23 cellular contexts compared by ENCODE assay signal in genomic region chr5:22649076-22649475, GRCh38.
A peak's percentile ranks its signal among the peaks of the same experiment; 100 is the strongest.
DNase-seq lines count a peak whose midpoint lies in the region; ATAC-seq, FAIRE-seq and TF ChIP-seq lines count a peak whose summit lies in the region.
"Had no signal": no experiment of that assay in that cellular context is flagged by ENCODE, and none has a peak within 500 bp of the region (broad histone marks: within the 10 kb centered on the region; RNA-seq: fewer than 3 reads in every experiment).

No MANE protein-coding gene starts in this region.

- no peak for FAIRE-seq in small intestine (lab: Jason Lieb, UNC)
- FAIRE-seq: astrocyte, H1 had no signal

- no peak overlapping the region for H3K4me3 ChIP-seq in LNCaP clone FGC (ENCODE audit: low read depth, low read length)
- no peak overlapping the region for H3K4me3 ChIP-seq in small intestine (ENCODE audit: low read depth in 1 of 2, low read length in 2 of 2)
- H3K4me3 ChIP-seq in ovary, result no peak overlapping the region
- no peak overlapping the region for H3K4me3 ChIP-seq in upper lobe of right lung
- H3K4me3 ChIP-seq: lung, SK-N-MC had no signal

- no peaks in the 10 kb centered on the region for H3K4me1 ChIP-seq in small intestine (ENCODE audit: control insufficient read depth in 2 of 2, insufficient read depth in 1 of 2, low read depth in 1 of 2, low read length in 1 of 2)
- H3K4me1 ChIP-seq in ovary (ENCODE audit: insufficient read depth), result no peaks in the 10 kb centered on the region
- H3K4me1 ChIP-seq in upper lobe of right lung, result no peaks in the 10 kb centered on the region

- H3K27me3 ChIP-seq in small intestine (ENCODE audit: control insufficient read depth in 2 of 2, insufficient read depth in 2 of 2, low read length in 2 of 2) (no peaks in the 10 kb centered on the region), ovary (no peaks in the 10 kb centered on the region), upper lobe of right lung (no peaks in the 10 kb centered on the region)

- TF ChIP-seq EP300 in ovary (IDR thresholded peaks at IDR 0.05), result no peak

- ATAC-seq in upper lobe of right lung, result no peak
- ATAC-seq: sciatic nerve had no signal

- H3K9me3 ChIP-seq in small intestine (ENCODE audit: control insufficient read depth, low read depth), result no peaks in the 10 kb centered on the region
- no peaks in the 10 kb centered on the region for H3K9me3 ChIP-seq in ovary
- no peaks in the 10 kb centered on the region for H3K9me3 ChIP-seq in upper lobe of right lung

- no peak for TF ChIP-seq POLR2A in ovary (IDR thresholded peaks at IDR 0.05)

- 13 to 48% (median 21%) methylated on average over 1 of the region's 1 CpG for WGBS in small intestine, 3 donors
- 44 to 65% (median 54%) methylated on average over 1 of the region's 1 CpG for WGBS in ovary, 3 donors

- DNase-seq in LNCaP clone FGC (ENCODE audit: low read depth) (peak; percentile 73), NCI-H69 (lab: John Stamatoyannopoulos, UW) (peak; percentile 93), epithelial cell of prostate (ENCODE audit: low read depth, low spot score) (peak; percentile 40), small intestine (peak; percentile 83), ovary (no peak), HUDEP-2 (lab: John Stamatoyannopoulos, UW; ENCODE audit: unreplicated experiment in 76 of 76) (no peak), upper lobe of right lung (no peak)
- DNase-seq: activated CD8-positive, alpha-beta memory T cell treated with anti-CD3 and anti-CD28 coated beads for 24 hours; activated naive CD4-positive, alpha-beta T cell treated with anti-CD3 and anti-CD28 coated beads, Interleukin-2, amount 50 U/mL, for 16 hours; activated T-cell treated with anti-CD3 and anti-CD28 coated beads, Interleukin-2, amount 50 U/mL, for 48 hours; IMR-90; MM.1S; NCI-H1930; NCI-H774; OCI-M1; stimulated activated naive CD4-positive, alpha-beta T cell; T-helper 9 cell; trophoblast cell had no signal

- intact Hi-C loops in ovary (cut with DNase I), result no loop called here
- intact Hi-C loops in upper lobe of right lung (cut with DNase I), result no loop called here

- H3K36me3 ChIP-seq in small intestine (ENCODE audit: control insufficient read depth in 2 of 2, insufficient read depth in 2 of 2, low read length in 2 of 2) (no peaks in the 10 kb centered on the region), ovary (no peaks in the 10 kb centered on the region), upper lobe of right lung (no peaks in the 10 kb centered on the region)

- TF ChIP-seq CTCF in LNCaP clone FGC (IDR thresholded peaks at IDR 0.05; ENCODE audit: control insufficient read depth, extremely low read depth, insufficient read depth) (no peak), ovary (IDR thresholded peaks at IDR 0.05) (no peak), upper lobe of right lung (IDR thresholded peaks at IDR 0.05) (no peak)

- H3K27ac ChIP-seq in epithelial cell of prostate (no peak overlapping the region), small intestine (ENCODE audit: low read depth in 1 of 2, low read length in 1 of 2) (peak overlapping the region; percentile 20 to 58), ovary (no peak overlapping the region), upper lobe of right lung (no peak overlapping the region)
- H3K27ac ChIP-seq: SK-N-MC had no signal

Comparison
In these comparisons a context has a peak if more than half of its experiments do, and no peak if none do; other contexts are left out.
1. DNase-seq: peak in LNCaP clone FGC (single experiment), NCI-H69 (single experiment), epithelial cell of prostate (single experiment) and small intestine (single experiment); none in ovary (0 of 5), HUDEP-2 (0 of 76) and upper lobe of right lung (single experiment).
2. H3K27ac ChIP-seq: peak in small intestine (2 of 2); none in epithelial cell of prostate (single experiment), ovary (0 of 2) and upper lobe of right lung (single experiment).